ENCODE assay signal across 14 cellular contexts in the genomic region with DNA sequence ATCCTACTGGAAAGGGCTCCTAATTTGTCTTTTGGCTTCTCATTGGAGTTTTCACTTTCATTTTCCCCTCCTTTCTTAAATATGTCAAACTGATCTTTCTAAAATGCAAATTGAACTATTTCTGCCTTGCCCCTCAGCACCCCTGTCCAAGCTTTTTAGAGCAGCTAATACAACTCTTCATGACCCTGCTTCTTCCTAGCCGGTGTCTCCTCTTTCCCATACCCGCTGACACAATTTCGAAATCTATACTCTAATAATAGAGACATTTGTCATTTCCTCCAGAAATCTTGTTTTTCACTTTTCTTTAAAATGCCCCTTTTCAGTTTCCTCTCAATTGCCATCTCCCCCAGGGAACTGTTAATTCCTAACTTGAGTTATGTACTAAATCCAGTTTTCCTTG. TPM values are rescaled to one million over a fixed set of nuclear protein-coding genes. Genes with fewer than 3 reads are reported as not detected.
"Had no signal": no experiment of that assay in that cellular context is flagged by ENCODE, and none has a peak within 500 bp of the region (broad histone marks: within the 10 kb centered on the region; RNA-seq: fewer than 3 reads in every experiment).

No MANE protein-coding gene starts in this region.

- H3K4me3 ChIP-seq: neural progenitor cell, ovary, tibial nerve had no signal

- H3K27me3 ChIP-seq: ovary, tibial nerve had no signal

- FAIRE-seq: endothelial cell of umbilical vein, frontal cortex had no signal

- DNase-seq: activated CD4-positive, alpha-beta T cell treated with anti-CD3 and anti-CD28 coated beads, Interleukin-2, amount 10 ng/mL, durations not matched to agents 7 days and 5 days; activated CD8-positive, alpha-beta memory T cell treated with anti-CD3 and anti-CD28 coated beads for 24 hours; activated naive CD8-positive, alpha-beta T cell treated with anti-CD3 and anti-CD28 coated beads for 36 hours; effector CD8-positive, alpha-beta T cell; head of caudate nucleus; naive B cell; ovary; stimulated activated CD4-positive, alpha-beta T cell treated with anti-CD3 and anti-CD28 coated beads, Interleukin-2, amount 100 ng/mL, for 48 hours; stimulated activated naive B cell treated with anti-CD40 and anti-IgM and Interleukin-4, amounts not matched to agents 10 μg/mL and 1 μg/mL and 100 μg/mL, for 72 hours had no signal

- H3K4me2 ChIP-seq: neural progenitor cell had no signal

- H3K36me3 ChIP-seq: neural progenitor cell, ovary, tibial nerve had no signal

- H3K9ac ChIP-seq: neural progenitor cell had no signal

- H3K9me3 ChIP-seq: ovary, tibial nerve had no signal

- H3K4me1 ChIP-seq: neural progenitor cell had no signal

- H3K27ac ChIP-seq: neural progenitor cell, ovary had no signal

- H2AFZ ChIP-seq: neural progenitor cell had no signal

- ATAC-seq: stimulated activated naive B cell treated with anti-CD40 and anti-IgM and Interleukin-4, amounts not matched to agents 10 μg/mL and 1 μg/mL and 100 μg/mL, for 72 hours had no signal

RNA-seq across cellular contexts. Expression of a gene that starts 2.9 kb away (rescaled TPM):
- total RNA-seq: activated CD4-positive, alpha-beta T cell treated with anti-CD3 and anti-CD28 coated beads, Interleukin-2, amount 10 ng/mL, durations not matched to agents 7 days and 5 days; endothelial cell of umbilical vein; mononuclear cell had no signal
- polyA plus RNA-seq: endothelial cell of umbilical vein had no signal
